Comparison of ENCODE assay signal across 1 cellular context in genomic region chr7:7151865-7152264, GRCh38.
TF ChIP-seq lines count a peak whose summit lies in the region.

No MANE protein-coding gene starts in this region.

TF ChIP-seq in HepG2, 621 proteins besides CTCF, POLR2A, EP300 and RAD21 (continued from another document):
- TF ChIP-seq ZNF770 (CRISPR knock-in tag; IDR thresholded peaks at IDR 0.05), result no peak
- peak; percentile 90 for TF ChIP-seq HNRNPK (IDR thresholded peaks at IDR 0.05; ENCODE audit: low read depth, low read length, poor library complexity, severe bottlenecking)
